2 cellular contexts compared by ENCODE assay signal in the genomic region with DNA sequence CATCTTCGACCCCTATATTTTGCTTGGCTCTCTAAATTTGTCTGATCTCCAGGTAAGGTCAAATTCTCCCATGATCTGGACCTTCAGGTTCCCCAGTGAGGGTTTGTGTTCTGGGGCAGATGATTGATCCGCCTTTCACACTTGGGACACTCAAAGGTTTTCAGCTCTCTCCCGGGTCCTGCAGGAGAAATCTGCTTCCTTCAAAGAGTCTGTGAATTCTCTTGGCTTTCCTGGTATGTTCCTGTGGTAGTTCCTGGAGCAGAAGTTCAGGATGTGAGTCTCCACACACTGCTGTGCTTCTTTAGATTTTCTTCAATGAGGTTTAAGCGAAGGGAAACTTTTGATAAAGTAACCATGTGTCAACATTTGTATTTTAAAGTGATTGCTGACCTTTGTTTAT.
TF ChIP-seq lines count a peak whose summit lies in the region.

No MANE protein-coding gene starts in this region.

TF ChIP-seq in GM23338, 12 proteins besides CTCF, POLR2A, EP300 and RAD21:
- TF ChIP-seq ZNF462 (CRISPR knock-in tag; IDR thresholded peaks at IDR 0.05) = no peak
- no peak for TF ChIP-seq ETS1 (IDR thresholded peaks at IDR 0.05)
- no peak for TF ChIP-seq NANOG (IDR thresholded peaks at IDR 0.05; ENCODE audit: borderline replicate concordance)
- TF ChIP-seq ZNF114 (CRISPR knock-in tag; IDR thresholded peaks at IDR 0.05) = no peak
- no peak for TF ChIP-seq CREB1 (CRISPR knock-in tag; IDR thresholded peaks at IDR 0.05; ENCODE audit: low read depth)
- TF ChIP-seq STAT1 (IDR thresholded peaks at IDR 0.05; ENCODE audit: unreplicated experiment) = no peak
- no peak for TF ChIP-seq REST (IDR thresholded peaks at IDR 0.05; ENCODE audit: unreplicated experiment)
- TF ChIP-seq EZH2phosphoT487 (IDR thresholded peaks at IDR 0.05; ENCODE audit: unreplicated experiment) = no peak
- no peak for TF ChIP-seq JUNB (IDR thresholded peaks at IDR 0.05; ENCODE audit: unreplicated experiment)
- TF ChIP-seq POLR2AphosphoS5 (IDR thresholded peaks at IDR 0.05; ENCODE audit: low read depth) = no peak

TF ChIP-seq in H1, 55 proteins besides CTCF, POLR2A, EP300 and RAD21:
- TF ChIP-seq, protein P1, sequence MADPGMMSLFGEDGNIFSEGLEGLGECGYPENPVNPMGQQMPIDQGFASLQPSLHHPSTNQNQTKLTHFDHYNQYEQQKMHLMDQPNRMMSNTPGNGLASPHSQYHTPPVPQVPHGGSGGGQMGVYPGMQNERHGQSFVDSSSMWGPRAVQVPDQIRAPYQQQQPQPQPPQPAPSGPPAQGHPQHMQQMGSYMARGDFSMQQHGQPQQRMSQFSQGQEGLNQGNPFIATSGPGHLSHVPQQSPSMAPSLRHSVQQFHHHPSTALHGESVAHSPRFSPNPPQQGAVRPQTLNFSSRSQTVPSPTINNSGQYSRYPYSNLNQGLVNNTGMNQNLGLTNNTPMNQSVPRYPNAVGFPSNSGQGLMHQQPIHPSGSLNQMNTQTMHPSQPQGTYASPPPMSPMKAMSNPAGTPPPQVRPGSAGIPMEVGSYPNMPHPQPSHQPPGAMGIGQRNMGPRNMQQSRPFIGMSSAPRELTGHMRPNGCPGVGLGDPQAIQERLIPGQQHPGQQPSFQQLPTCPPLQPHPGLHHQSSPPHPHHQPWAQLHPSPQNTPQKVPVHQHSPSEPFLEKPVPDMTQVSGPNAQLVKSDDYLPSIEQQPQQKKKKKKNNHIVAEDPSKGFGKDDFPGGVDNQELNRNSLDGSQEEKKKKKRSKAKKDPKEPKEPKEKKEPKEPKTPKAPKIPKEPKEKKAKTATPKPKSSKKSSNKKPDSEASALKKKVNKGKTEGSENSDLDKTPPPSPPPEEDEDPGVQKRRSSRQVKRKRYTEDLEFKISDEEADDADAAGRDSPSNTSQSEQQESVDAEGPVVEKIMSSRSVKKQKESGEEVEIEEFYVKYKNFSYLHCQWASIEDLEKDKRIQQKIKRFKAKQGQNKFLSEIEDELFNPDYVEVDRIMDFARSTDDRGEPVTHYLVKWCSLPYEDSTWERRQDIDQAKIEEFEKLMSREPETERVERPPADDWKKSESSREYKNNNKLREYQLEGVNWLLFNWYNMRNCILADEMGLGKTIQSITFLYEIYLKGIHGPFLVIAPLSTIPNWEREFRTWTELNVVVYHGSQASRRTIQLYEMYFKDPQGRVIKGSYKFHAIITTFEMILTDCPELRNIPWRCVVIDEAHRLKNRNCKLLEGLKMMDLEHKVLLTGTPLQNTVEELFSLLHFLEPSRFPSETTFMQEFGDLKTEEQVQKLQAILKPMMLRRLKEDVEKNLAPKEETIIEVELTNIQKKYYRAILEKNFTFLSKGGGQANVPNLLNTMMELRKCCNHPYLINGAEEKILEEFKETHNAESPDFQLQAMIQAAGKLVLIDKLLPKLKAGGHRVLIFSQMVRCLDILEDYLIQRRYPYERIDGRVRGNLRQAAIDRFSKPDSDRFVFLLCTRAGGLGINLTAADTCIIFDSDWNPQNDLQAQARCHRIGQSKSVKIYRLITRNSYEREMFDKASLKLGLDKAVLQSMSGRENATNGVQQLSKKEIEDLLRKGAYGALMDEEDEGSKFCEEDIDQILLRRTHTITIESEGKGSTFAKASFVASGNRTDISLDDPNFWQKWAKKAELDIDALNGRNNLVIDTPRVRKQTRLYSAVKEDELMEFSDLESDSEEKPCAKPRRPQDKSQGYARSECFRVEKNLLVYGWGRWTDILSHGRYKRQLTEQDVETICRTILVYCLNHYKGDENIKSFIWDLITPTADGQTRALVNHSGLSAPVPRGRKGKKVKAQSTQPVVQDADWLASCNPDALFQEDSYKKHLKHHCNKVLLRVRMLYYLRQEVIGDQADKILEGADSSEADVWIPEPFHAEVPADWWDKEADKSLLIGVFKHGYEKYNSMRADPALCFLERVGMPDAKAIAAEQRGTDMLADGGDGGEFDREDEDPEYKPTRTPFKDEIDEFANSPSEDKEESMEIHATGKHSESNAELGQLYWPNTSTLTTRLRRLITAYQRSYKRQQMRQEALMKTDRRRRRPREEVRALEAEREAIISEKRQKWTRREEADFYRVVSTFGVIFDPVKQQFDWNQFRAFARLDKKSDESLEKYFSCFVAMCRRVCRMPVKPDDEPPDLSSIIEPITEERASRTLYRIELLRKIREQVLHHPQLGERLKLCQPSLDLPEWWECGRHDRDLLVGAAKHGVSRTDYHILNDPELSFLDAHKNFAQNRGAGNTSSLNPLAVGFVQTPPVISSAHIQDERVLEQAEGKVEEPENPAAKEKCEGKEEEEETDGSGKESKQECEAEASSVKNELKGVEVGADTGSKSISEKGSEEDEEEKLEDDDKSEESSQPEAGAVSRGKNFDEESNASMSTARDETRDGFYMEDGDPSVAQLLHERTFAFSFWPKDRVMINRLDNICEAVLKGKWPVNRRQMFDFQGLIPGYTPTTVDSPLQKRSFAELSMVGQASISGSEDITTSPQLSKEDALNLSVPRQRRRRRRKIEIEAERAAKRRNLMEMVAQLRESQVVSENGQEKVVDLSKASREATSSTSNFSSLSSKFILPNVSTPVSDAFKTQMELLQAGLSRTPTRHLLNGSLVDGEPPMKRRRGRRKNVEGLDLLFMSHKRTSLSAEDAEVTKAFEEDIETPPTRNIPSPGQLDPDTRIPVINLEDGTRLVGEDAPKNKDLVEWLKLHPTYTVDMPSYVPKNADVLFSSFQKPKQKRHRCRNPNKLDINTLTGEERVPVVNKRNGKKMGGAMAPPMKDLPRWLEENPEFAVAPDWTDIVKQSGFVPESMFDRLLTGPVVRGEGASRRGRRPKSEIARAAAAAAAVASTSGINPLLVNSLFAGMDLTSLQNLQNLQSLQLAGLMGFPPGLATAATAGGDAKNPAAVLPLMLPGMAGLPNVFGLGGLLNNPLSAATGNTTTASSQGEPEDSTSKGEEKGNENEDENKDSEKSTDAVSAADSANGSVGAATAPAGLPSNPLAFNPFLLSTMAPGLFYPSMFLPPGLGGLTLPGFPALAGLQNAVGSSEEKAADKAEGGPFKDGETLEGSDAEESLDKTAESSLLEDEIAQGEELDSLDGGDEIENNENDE (IDR thresholded peaks at IDR 0.05; ENCODE audit: insufficient replicate concordance, low read length) = no peak
- TF ChIP-seq CBX5 (IDR thresholded peaks at IDR 0.05; ENCODE audit: low read depth, low read length) = no peak
- no peak for TF ChIP-seq E2F6 (IDR thresholded peaks at IDR 0.05)
- no peak for TF ChIP-seq BACH1 (IDR thresholded peaks at IDR 0.05; ENCODE audit: low read length)
- TF ChIP-seq BCL11A (IDR thresholded peaks at IDR 0.05; ENCODE audit: low read depth in 2 of 2, low read length in 2 of 2) = no peak
- TF ChIP-seq SP4 (IDR thresholded peaks at IDR 0.05; ENCODE audit: low read length) = no peak
- TF ChIP-seq RBBP5 (IDR thresholded peaks at IDR 0.05; ENCODE audit: borderline replicate concordance, low read depth, low read length) = no peak
- TF ChIP-seq FOSL1 (IDR thresholded peaks at IDR 0.05; ENCODE audit: insufficient read depth, low read depth, low read length) = no peak
- no peak for TF ChIP-seq MAX (IDR thresholded peaks at IDR 0.05)
- TF ChIP-seq ASH2L (IDR thresholded peaks at IDR 0.05; ENCODE audit: low read length) = no peak
- TF ChIP-seq ZNF274 (IDR thresholded peaks at IDR 0.05; ENCODE audit: borderline replicate concordance, extremely low read depth, low read length) = no peak
- no peak for TF ChIP-seq GTF2F1 (IDR thresholded peaks at IDR 0.05; ENCODE audit: borderline replicate concordance, low read depth, low read length)
- TF ChIP-seq SP2 (IDR thresholded peaks at IDR 0.05; ENCODE audit: low read length) = no peak
- TF ChIP-seq BRCA1 (IDR thresholded peaks at IDR 0.05; ENCODE audit: low read depth, low read length) = no peak
- TF ChIP-seq SP1 (IDR thresholded peaks at IDR 0.05; ENCODE audit: low read depth, low read length) = no peak
- no peak for TF ChIP-seq RXRA (IDR thresholded peaks at IDR 0.05; ENCODE audit: insufficient read depth, low read depth, low read length)
